21 cellular contexts compared by ENCODE assay signal in genomic region chr10:11616021-11616420, GRCh38.
"Had no signal": no experiment of that assay in that cellular context is flagged by ENCODE, and none has a peak within 500 bp of the region (broad histone marks: within the 10 kb centered on the region; RNA-seq: fewer than 3 reads in every experiment).

No MANE protein-coding gene starts in this region.

- H3K4me3 ChIP-seq: ascending aorta, ovary, psoas muscle, right lobe of liver, smooth muscle cell, testis, upper lobe of left lung had no signal

- H3K4me1 ChIP-seq: ascending aorta, testis had no signal

- ATAC-seq: activated CD4-positive, alpha-beta T cell treated with anti-CD3 and anti-CD28 coated beads for 36 hours; activated naive CD8-positive, alpha-beta T cell treated with anti-CD3 and anti-CD28 coated beads, Interleukin-2, amount 50 U/mL, for 24 hours; esophagus mucosa; naive thymus-derived CD8-positive, alpha-beta T cell; psoas muscle; stimulated activated memory B cell treated with anti-CD40 and anti-IgM and Interleukin-4, amounts not matched to agents 10 μg/mL and 1 μg/mL and 100 μg/mL, for 72 hours had no signal

- FAIRE-seq: bronchial epithelial cell, TTC549 had no signal

- H3K36me3 ChIP-seq: ascending aorta, ovary, right lobe of liver, upper lobe of left lung had no signal

- H3K9me3 ChIP-seq: ascending aorta, ovary, right lobe of liver, testis, upper lobe of left lung had no signal

- H3K4me2 ChIP-seq: smooth muscle cell had no signal

- H3K27ac ChIP-seq: ascending aorta, ovary, psoas muscle, testis, upper lobe of left lung had no signal

- H3K27me3 ChIP-seq: ascending aorta, ovary, right lobe of liver, testis, upper lobe of left lung had no signal

- DNase-seq: activated CD4-positive, alpha-beta memory T cell treated with anti-CD3 and anti-CD28 coated beads for 36 hours; activated CD4-positive, alpha-beta T cell treated with anti-CD3 and anti-CD28 coated beads for 36 hours; activated naive CD4-positive, alpha-beta T cell treated with anti-CD3 and anti-CD28 coated beads for 36 hours; activated naive CD8-positive, alpha-beta T cell treated with anti-CD3 and anti-CD28 coated beads, Interleukin-2, amount 50 U/mL, for 24 hours; activated T-cell treated with anti-CD3 and anti-CD28 coated beads, Interleukin-2, amount 50 U/mL, for 1 hour; cerebellar nuclear complex; effector CD4-positive, alpha-beta T cell; mesendoderm; naive thymus-derived CD8-positive, alpha-beta T cell; ovary; psoas muscle; right lobe of liver; stimulated activated CD4-positive, alpha-beta T cell treated with anti-CD3 and anti-CD28 coated beads, Interleukin-4, amount 100 ng/mL, for 4 hours; testis; upper lobe of left lung had no signal
